In the genomic region with DNA sequence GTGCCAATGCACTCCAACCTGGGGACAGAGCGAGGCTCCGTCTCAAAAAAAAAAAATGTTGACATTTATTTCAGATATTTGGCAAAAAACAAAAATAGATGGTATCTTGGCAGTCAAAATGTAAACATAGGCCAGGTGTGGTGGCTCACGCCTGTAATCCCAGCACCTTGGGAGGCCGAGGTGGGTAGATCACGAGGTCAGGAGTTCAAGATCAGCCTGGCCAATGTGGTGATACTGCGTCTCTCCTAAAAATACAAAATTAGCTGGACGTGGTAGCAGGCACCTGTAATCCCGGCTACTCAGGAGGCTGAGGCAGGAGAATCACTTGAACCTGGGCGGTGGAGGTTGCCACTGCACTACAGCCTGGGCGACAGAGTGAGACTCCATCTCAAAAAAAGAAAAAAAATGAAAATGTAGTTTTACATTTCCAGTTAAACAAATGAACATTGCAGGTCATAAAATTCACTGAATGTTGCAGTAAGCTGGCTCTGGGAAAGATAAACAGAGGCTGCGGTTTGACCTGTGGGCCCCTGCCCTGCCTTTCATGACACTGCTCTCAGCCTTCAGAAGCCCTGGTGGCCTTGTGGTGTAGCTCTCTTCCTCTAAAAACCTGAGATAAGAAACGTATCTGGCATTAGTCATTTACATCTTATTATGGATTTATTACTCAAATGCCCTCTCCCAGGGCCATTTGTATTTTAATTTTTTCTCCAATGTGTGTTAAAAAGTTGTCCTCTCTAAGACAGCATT, we compare ENCODE assay signal across 14 cellular contexts. TPM values are rescaled to one million over a fixed set of nuclear protein-coding genes. Genes with fewer than 3 reads are reported as not detected.
DNase-seq lines count a peak whose midpoint lies in the region; ATAC-seq and TF ChIP-seq lines count a peak whose summit lies in the region.
"Had no signal": no experiment of that assay in that cellular context is flagged by ENCODE, and none has a peak within 500 bp of the region (broad histone marks: within the 10 kb centered on the region; RNA-seq: fewer than 3 reads in every experiment).

No MANE protein-coding gene starts in this region.

- in situ Hi-C loops in brain microvascular endothelial cell (cut with HindIII; ENCODE audit: low pct_ligation_motif_present, low sequenced_read_pairs): no loop called here

- H3K4me3 ChIP-seq in brain microvascular endothelial cell (ENCODE audit: low read depth, low read length): no peak overlapping the region

- H3K27ac ChIP-seq in brain microvascular endothelial cell: no peak overlapping the region
- H3K27ac ChIP-seq: HL-60 had no signal

- peaks cover 10% of the 10 kb centered on the region for H3K36me3 Mint-ChIP-seq in nephron (ENCODE audit: low read depth)
- H3K36me3 Mint-ChIP-seq: CD8-positive, alpha-beta T cell had no signal

- no peak for ATAC-seq in HG02798 (IDR thresholded peaks at IDR 0.05; ENCODE audit: poor library complexity, unreplicated experiment)
- ATAC-seq: CD8-positive, alpha-beta T cell had no signal

- H3K36me3 ChIP-seq in brain microvascular endothelial cell (replicated peaks): no peaks in the 10 kb centered on the region

- H3K4me3 Mint-ChIP-seq in nephron: no peak overlapping the region
- H3K4me3 Mint-ChIP-seq: CD8-positive, alpha-beta T cell had no signal

- H3K27me3 ChIP-seq in brain microvascular endothelial cell (replicated peaks): no peaks in the 10 kb centered on the region

- TF ChIP-seq CTCF in brain microvascular endothelial cell (IDR thresholded peaks at IDR 0.05; ENCODE audit: low read depth, low read length, missing control alignments): peak; percentile 5
- TF ChIP-seq CTCF in nephron (IDR thresholded peaks at IDR 0.05; ENCODE audit: unreplicated experiment in 3 of 3): no peak

- H3K27me3 Mint-ChIP-seq in nephron (ENCODE audit: low read depth): no peaks in the 10 kb centered on the region

- peaks cover 7% of the 10 kb centered on the region for H3K9me3 Mint-ChIP-seq in nephron

- peaks cover 42% of the 10 kb centered on the region for H3K4me1 Mint-ChIP-seq in nephron

- peak overlapping the region; percentile 49 to 70 (median 54) for H3K27ac Mint-ChIP-seq in nephron
- H3K27ac Mint-ChIP-seq: CD8-positive, alpha-beta T cell had no signal

- peak; percentile 35 for DNase-seq in H4 (ENCODE audit: low spot score)
- DNase-seq in NOMO-1 treated with dmso at 0.1 percent for 144 hours (lab: John Stamatoyannopoulos, UW; ENCODE audit: unreplicated experiment): peak; percentile 53
- peak; percentile 27 for DNase-seq in brain microvascular endothelial cell
- DNase-seq in cortex of kidney (lab: John Stamatoyannopoulos, UW): no peak
- DNase-seq in medulla oblongata (ENCODE audit: extremely low spot score): no peak
- DNase-seq: activated CD4-positive, alpha-beta T cell treated with anti-CD3 and anti-CD28 coated beads for 1 hour; activated effector memory CD4-positive, alpha-beta T cell treated with Interleukin-2 at 50 U/mL for 16 hours; CD8-positive, alpha-beta T cell; NCI-H1105 treated with DMSO at 0.1 percent for 48 hours; NCI-H69; SIG-M5 had no signal

RNA-seq across cellular contexts. Expression of a gene that starts 12.2 kb away (rescaled TPM):
- total RNA-seq in H4 (2014; rRNA removed; shearing (Covaris generic)): 1.1 and 2.7 TPM in 2 replicates
- total RNA-seq: CD8-positive, alpha-beta T cell had no signal

Comparison
In these comparisons a context has a peak if more than half of its experiments do, and no peak if none do; other contexts are left out.
1. DNase-seq: peak in H4 (single experiment), NOMO-1 treated with dmso at 0.1 percent for 144 hours (single experiment) and brain microvascular endothelial cell (single experiment); none in cortex of kidney (single experiment) and medulla oblongata (single experiment).